ENCODE assay signal across 8 cellular contexts in genomic region chr2:33069894-33070651, GRCh38.
DNase-seq lines count a peak whose midpoint lies in the region; ATAC-seq and TF ChIP-seq lines count a peak whose summit lies in the region.

No MANE protein-coding gene starts in this region.

- 57 to 63% (median 61%) methylated on average over 10 of the region's 10 CpGs for WGBS in stomach, 5 donors

- H3K36me3 Mint-ChIP-seq in stimulated activated naive B cell treated with anti-CD40 and anti-IgM and Interleukin-4, amounts not matched to agents 10 μg/mL and 1 μg/mL and 100 μg/mL, for 72 hours: no peaks in the 10 kb centered on the region

- H3K4me3 ChIP-seq in AG09309 (ENCODE audit: control insufficient read depth, low read depth, low read length) (no peak overlapping the region), stomach (no peak overlapping the region)

- DNase-seq in AG09309 (ENCODE audit: low read depth) (peak; percentile 90), amniotic epithelial cell (ENCODE audit: low read depth) (peak; percentile 98), kidney tubule cell (ENCODE audit: low spot score) (peak; percentile 97), stomach (peak; percentile 49), NCI-H2196 treated with DMSO at 0.1 percent for 48 hours (lab: John Stamatoyannopoulos, UW; ENCODE audit: unreplicated experiment) (no peak), Ammon's horn (ENCODE audit: low spot score) (no peak)
- no peak for DNase-seq in stimulated activated naive B cell treated with anti-CD40 and anti-IgM and Interleukin-4, amounts not matched to agents 10 μg/mL and 1 μg/mL and 100 μg/mL, for 72 hours

- TF ChIP-seq EP300 in stomach (IDR thresholded peaks at IDR 0.05): no peak

- H3K27me3 Mint-ChIP-seq in stimulated activated naive B cell treated with anti-CD40 and anti-IgM and Interleukin-4, amounts not matched to agents 10 μg/mL and 1 μg/mL and 100 μg/mL, for 72 hours: peaks cover 4 to 14% of the 10 kb centered on the region in 2 donors

- H3K27me3 ChIP-seq in stomach: no peaks in the 10 kb centered on the region

- H3K4me1 ChIP-seq in stomach: peaks cover 6 to 23% (median 11%) of the 10 kb centered on the region in 4 donors

- H3K9me3 Mint-ChIP-seq in stimulated activated naive B cell treated with anti-CD40 and anti-IgM and Interleukin-4, amounts not matched to agents 10 μg/mL and 1 μg/mL and 100 μg/mL, for 72 hours: no peaks in the 10 kb centered on the region

- TF ChIP-seq POLR2A in stomach (IDR thresholded peaks at IDR 0.05): no peak

- no peaks in the 10 kb centered on the region for H3K9me3 ChIP-seq in stomach

- peak; percentile 58 for ATAC-seq in HG02885 (IDR thresholded peaks at IDR 0.05; ENCODE audit: poor library complexity, unreplicated experiment)
- ATAC-seq in stimulated activated naive B cell treated with anti-CD40 and anti-IgM and Interleukin-4, amounts not matched to agents 10 μg/mL and 1 μg/mL and 100 μg/mL, for 72 hours (replicated peaks): no peak

- no peak overlapping the region for H3K27ac Mint-ChIP-seq in stimulated activated naive B cell treated with anti-CD40 and anti-IgM and Interleukin-4, amounts not matched to agents 10 μg/mL and 1 μg/mL and 100 μg/mL, for 72 hours

- peak overlapping the region; percentile 18 to 77 (median 59) for H3K27ac ChIP-seq in stomach

- no peaks in the 10 kb centered on the region for H3K4me1 Mint-ChIP-seq in stimulated activated naive B cell treated with anti-CD40 and anti-IgM and Interleukin-4, amounts not matched to agents 10 μg/mL and 1 μg/mL and 100 μg/mL, for 72 hours

- no peak overlapping the region for H3K4me3 Mint-ChIP-seq in stimulated activated naive B cell treated with anti-CD40 and anti-IgM and Interleukin-4, amounts not matched to agents 10 μg/mL and 1 μg/mL and 100 μg/mL, for 72 hours

- H3K36me3 ChIP-seq in stomach: no peaks in the 10 kb centered on the region

- TF ChIP-seq CTCF in AG09309 (IDR thresholded peaks at IDR 0.05; ENCODE audit: control insufficient read depth, insufficient read depth, low read depth, low read length, missing control alignments) (no peak), stomach (IDR thresholded peaks at IDR 0.05) (no peak)

- intact Hi-C loops in stomach (cut with DNase I; ENCODE audit: low total_unique reads): no loop called here

Comparison
In these comparisons a context has a peak if more than half of its experiments do, and no peak if none do; other contexts are left out.
1. DNase-seq: peak in AG09309 (single experiment), amniotic epithelial cell (single experiment), kidney tubule cell (single experiment) and stomach (single experiment); none in stimulated activated naive B cell treated with anti-CD40 and anti-IgM and Interleukin-4, amounts not matched to agents 10 μg/mL and 1 μg/mL and 100 μg/mL, for 72 hours (single experiment), NCI-H2196 treated with DMSO at 0.1 percent for 48 hours (single experiment) and Ammon's horn (single experiment).